In genomic region chr2:38440655-38441054, GRCh38 we compare ENCODE assay signal across 15 cellular contexts.
DNase-seq lines count a peak whose midpoint lies in the region; ATAC-seq and TF ChIP-seq lines count a peak whose summit lies in the region.
"Had no signal": no experiment of that assay in that cellular context is flagged by ENCODE, and none has a peak within 500 bp of the region (broad histone marks: within the 10 kb centered on the region; RNA-seq: fewer than 3 reads in every experiment).

No MANE protein-coding gene starts in this region.

- no peaks in the 10 kb centered on the region for H3K27me3 Mint-ChIP-seq in Calu3 (ENCODE audit: unreplicated experiment)

- peaks cover 80% of the 10 kb centered on the region for H3K4me1 Mint-ChIP-seq in Calu3 (ENCODE audit: low read depth, unreplicated experiment)

- H3K27ac Mint-ChIP-seq in Calu3 (ENCODE audit: unreplicated experiment) = peak overlapping the region; percentile 95
- H3K27ac Mint-ChIP-seq: activated naive CD8-positive, alpha-beta T cell treated with anti-CD3 and anti-CD28 coated beads for 36 hours; stimulated activated naive B cell treated with anti-CD40 and anti-IgM and Interleukin-4, amounts not matched to agents 10 μg/mL and 1 μg/mL and 100 μg/mL, for 72 hours had no signal

- H3K4me1 ChIP-seq in mesendoderm (ENCODE audit: control insufficient read depth, low read depth, low read length) (peaks cover 20% of the 10 kb centered on the region), adrenal gland (replicated peaks in 1 of 2) (peaks cover 12 to 13% of the 10 kb centered on the region in 2 donors)

- TF ChIP-seq POLR2A in adrenal gland (IDR thresholded peaks at IDR 0.05) = no peak

- DNase-seq in Calu3 = peak; percentile 52
- DNase-seq in LoVo (ENCODE audit: low spot score) = peak; percentile 49
- DNase-seq in choroid plexus epithelial cell (ENCODE audit: low read depth) = peak; percentile 50
- DNase-seq in mesendoderm = peak; percentile 91
- DNase-seq in RKO (ENCODE audit: low spot score) = no peak
- no peak for DNase-seq in H4 (ENCODE audit: low spot score)
- no peak for DNase-seq in adrenal gland
- DNase-seq: activated naive CD8-positive, alpha-beta T cell treated with anti-CD3 and anti-CD28 coated beads for 36 hours; activated T-cell treated with anti-CD3 and anti-CD28 coated beads, Interleukin-2, amount 50 U/mL, for 4 hours; H7; SHP77 treated with DMSO at 0.1 percent for 48 hours; stimulated activated naive B cell treated with anti-CD40 and anti-IgM and Interleukin-4, amounts not matched to agents 10 μg/mL and 1 μg/mL and 100 μg/mL, for 72 hours; T-helper 9 cell; trophoblast cell had no signal

- no TSS peak for BruUV-seq in Calu3 (replicated peaks; lab: Mats Ljungman, UMichigan)

- no peak overlapping the region for H3K4ac ChIP-seq in mesendoderm (ENCODE audit: low read depth, low read length)

- H4K5ac ChIP-seq in mesendoderm (ENCODE audit: low read length) = no peak overlapping the region

- no peak overlapping the region for H3K9ac ChIP-seq in mesendoderm (ENCODE audit: low read length)

- no peak for ATAC-seq in GM21360 (IDR thresholded peaks at IDR 0.05; ENCODE audit: unreplicated experiment)
- ATAC-seq: activated T-cell treated with anti-CD3 and anti-CD28 coated beads, Interleukin-2, amount 50 U/mL, for 4 hours; stimulated activated naive B cell treated with anti-CD40 and anti-IgM and Interleukin-4, amounts not matched to agents 10 μg/mL and 1 μg/mL and 100 μg/mL, for 72 hours had no signal

- TF ChIP-seq CTCF in Calu3 (IDR thresholded peaks at IDR 0.05; ENCODE audit: unreplicated experiment) (no peak), choroid plexus epithelial cell (conservative IDR thresholded peaks at IDR 0.05; ENCODE audit: low read depth, low read length) (no peak), adrenal gland (IDR thresholded peaks at IDR 0.05) (no peak)

- H3K79me2 ChIP-seq in mesendoderm (ENCODE audit: control insufficient read depth, insufficient read depth, low read length) = no peaks in the 10 kb centered on the region

- H3K56ac ChIP-seq in mesendoderm (ENCODE audit: low read length) = no peak overlapping the region

- no peak overlapping the region for H4K8ac ChIP-seq in mesendoderm (ENCODE audit: low read depth, low read length)

- CTCF ChIA-PET in Calu3 (lab: Charles Lee) = interaction anchor here (0.6 to 3.9 kb wide), 3 partner anchors 25 to 65 kb away, joined by 4 to 47 read pairs (median 18); partner anchors contain the start of gene ATL2

- no peak overlapping the region for H3K4me2 ChIP-seq in mesendoderm (ENCODE audit: low read length)

- H3K27me3 ChIP-seq in mesendoderm (ENCODE audit: insufficient read depth, low read length, poor library complexity) (no peaks in the 10 kb centered on the region), adrenal gland (no peaks in the 10 kb centered on the region)

- H3K4me3 Mint-ChIP-seq in Calu3 (ENCODE audit: low read depth, unreplicated experiment) = peak overlapping the region; percentile 19
- H3K4me3 Mint-ChIP-seq: activated naive CD8-positive, alpha-beta T cell treated with anti-CD3 and anti-CD28 coated beads for 36 hours; activated T-cell treated with anti-CD3 and anti-CD28 coated beads, Interleukin-2, amount 50 U/mL, for 4 hours; stimulated activated naive B cell treated with anti-CD40 and anti-IgM and Interleukin-4, amounts not matched to agents 10 μg/mL and 1 μg/mL and 100 μg/mL, for 72 hours had no signal

- no peak overlapping the region for H3K27ac ChIP-seq in mesendoderm (ENCODE audit: low read depth, low read length)
- no peak overlapping the region for H3K27ac ChIP-seq in adrenal gland

- H2BK120ac ChIP-seq in mesendoderm (ENCODE audit: low read depth, low read length) = no peak overlapping the region

- H3K4me3 ChIP-seq in choroid plexus epithelial cell (ENCODE audit: low read depth, low read length) (no peak overlapping the region), mesendoderm (ENCODE audit: low read length) (no peak overlapping the region), adrenal gland (no peak overlapping the region)

- H2BK5ac ChIP-seq in mesendoderm (ENCODE audit: low read length) = no peak overlapping the region

- no peaks in the 10 kb centered on the region for H3K36me3 ChIP-seq in mesendoderm (ENCODE audit: control insufficient read depth, insufficient read depth, low read length)
- no peaks in the 10 kb centered on the region for H3K36me3 ChIP-seq in adrenal gland (replicated peaks in 1 of 2)

- no peak overlapping the region for H2AK5ac ChIP-seq in mesendoderm (ENCODE audit: low read length)

- H3K36me3 Mint-ChIP-seq in Calu3 (ENCODE audit: insufficient read depth, unreplicated experiment) = peaks cover 22% of the 10 kb centered on the region
- H3K36me3 Mint-ChIP-seq: activated naive CD8-positive, alpha-beta T cell treated with anti-CD3 and anti-CD28 coated beads for 36 hours; stimulated activated naive B cell treated with anti-CD40 and anti-IgM and Interleukin-4, amounts not matched to agents 10 μg/mL and 1 μg/mL and 100 μg/mL, for 72 hours had no signal

- no peaks in the 10 kb centered on the region for H3K9me3 ChIP-seq in adrenal gland (replicated peaks in 1 of 3)

- WGBS in mesendoderm (ENCODE audit: extremely low coverage, insufficient coverage, low lambda C conversion rate) = no CpG with 5 or more reads among the region's 5 CpGs
- 73 to 83% (median 79%) methylated on average over 5 of the region's 5 CpGs for WGBS in adrenal gland, 4 donors

- intact Hi-C loops in Calu3 (cut with micrococcal nuclease; ENCODE audit: unreplicated experiment) (loop anchor here (1.0 kb wide), 1 partner anchor 64 kb away; no protein-coding TSS in a partner anchor), adrenal gland (cut with DNase I) (no loop called here)

- H3K18ac ChIP-seq in mesendoderm (ENCODE audit: low read length) = no peak overlapping the region

- H2BK15ac ChIP-seq in mesendoderm (replicated peaks; ENCODE audit: low read depth) = no peak overlapping the region

- H3K23ac ChIP-seq in mesendoderm (ENCODE audit: low read length) = no peak overlapping the region

- no peaks in the 10 kb centered on the region for H3K79me1 ChIP-seq in mesendoderm (ENCODE audit: low read length)

- peaks cover 5% of the 10 kb centered on the region for H3K9me3 Mint-ChIP-seq in Calu3 (ENCODE audit: low read depth, unreplicated experiment)
- H3K9me3 Mint-ChIP-seq: activated naive CD8-positive, alpha-beta T cell treated with anti-CD3 and anti-CD28 coated beads for 36 hours; activated T-cell treated with anti-CD3 and anti-CD28 coated beads, Interleukin-2, amount 50 U/mL, for 4 hours; stimulated activated naive B cell treated with anti-CD40 and anti-IgM and Interleukin-4, amounts not matched to agents 10 μg/mL and 1 μg/mL and 100 μg/mL, for 72 hours had no signal

Comparison
In these comparisons a context has a peak if more than half of its experiments do, and no peak if none do; other contexts are left out.
1. DNase-seq: peak in Calu3 (single experiment), LoVo (single experiment), choroid plexus epithelial cell (single experiment) and mesendoderm (single experiment); none in RKO (single experiment), H4 (single experiment) and adrenal gland (0 of 7).